ENCODE assay signal across 9 cellular contexts in genomic region chr7:33459340-33459751, GRCh38.
DNase-seq lines count a peak whose midpoint lies in the region; ATAC-seq lines count a peak whose summit lies in the region.
"Had no signal": no experiment of that assay in that cellular context is flagged by ENCODE, and none has a peak within 500 bp of the region (broad histone marks: within the 10 kb centered on the region; RNA-seq: fewer than 3 reads in every experiment).

No MANE protein-coding gene starts in this region.

- ATAC-seq in stimulated activated naive CD8-positive, alpha-beta T cell treated with anti-CD3 and anti-CD28 coated beads, Interleukin-15, Interleukin-2, amounts not matched to agents 100 U/mL and 50 U/mL, for 24 hours, result no peak

- H3K9me3 Mint-ChIP-seq in T-helper 2 cell treated with Interferon-gamma antibody and Interleukin-4, amounts not matched to agents 5 μg/mL and 100 μg/mL, for 36 hours, result no peaks in the 10 kb centered on the region

- no peaks in the 10 kb centered on the region for H3K4me1 Mint-ChIP-seq in T-helper 2 cell treated with Interferon-gamma antibody and Interleukin-4, amounts not matched to agents 5 μg/mL and 100 μg/mL, for 36 hours (ENCODE audit: low read depth)

- no peak overlapping the region for H3K27ac Mint-ChIP-seq in T-helper 2 cell treated with Interferon-gamma antibody and Interleukin-4, amounts not matched to agents 5 μg/mL and 100 μg/mL, for 36 hours
- H3K27ac Mint-ChIP-seq: CD4-positive, CD25-positive, alpha-beta regulatory T cell had no signal

- no peaks in the 10 kb centered on the region for H3K27me3 Mint-ChIP-seq in T-helper 2 cell treated with Interferon-gamma antibody and Interleukin-4, amounts not matched to agents 5 μg/mL and 100 μg/mL, for 36 hours (ENCODE audit: low read depth)
- H3K27me3 Mint-ChIP-seq: CD4-positive, CD25-positive, alpha-beta regulatory T cell had no signal

- no peak overlapping the region for H3K4me3 Mint-ChIP-seq in T-helper 2 cell treated with Interferon-gamma antibody and Interleukin-4, amounts not matched to agents 5 μg/mL and 100 μg/mL, for 36 hours
- H3K4me3 Mint-ChIP-seq: CD4-positive, CD25-positive, alpha-beta regulatory T cell had no signal

- H3K36me3 Mint-ChIP-seq in T-helper 2 cell treated with Interferon-gamma antibody and Interleukin-4, amounts not matched to agents 5 μg/mL and 100 μg/mL, for 36 hours (ENCODE audit: low read depth), result no peaks in the 10 kb centered on the region

- DNase-seq in NCI-H345 (lab: John Stamatoyannopoulos, UW) (peak; percentile 38), NCI-H345 treated with DMSO at 0.1 percent for 48 hours (lab: John Stamatoyannopoulos, UW; ENCODE audit: unreplicated experiment) (no peak), NCI-H146 treated with DMSO at 0.1 percent for 48 hours (lab: John Stamatoyannopoulos, UW; ENCODE audit: unreplicated experiment) (peak; percentile 42), astrocyte of the hippocampus (ENCODE audit: low read depth, low spot score) (peak; percentile 65), kidney tubule cell (ENCODE audit: low spot score) (peak; percentile 27)
- no peak for DNase-seq in T-helper 2 cell treated with Interferon-gamma antibody and Interleukin-4, amounts not matched to agents 5 μg/mL and 100 μg/mL, for 36 hours (ENCODE audit: low spot score)
- no peak for DNase-seq in stimulated activated naive CD8-positive, alpha-beta T cell treated with anti-CD3 and anti-CD28 coated beads, Interleukin-15, Interleukin-2, amounts not matched to agents 100 U/mL and 50 U/mL, for 24 hours
- no peak for DNase-seq in stimulated activated CD4-positive, alpha-beta T cell treated with anti-CD3 and anti-CD28 coated beads, Interleukin-2, amount 100 ng/mL, for 24 hours

Comparison
In these comparisons a context has a peak if more than half of its experiments do, and no peak if none do; other contexts are left out.
1. DNase-seq: peak in NCI-H345 (single experiment), NCI-H146 treated with DMSO at 0.1 percent for 48 hours (single experiment), astrocyte of the hippocampus (single experiment) and kidney tubule cell (single experiment); none in NCI-H345 treated with DMSO at 0.1 percent for 48 hours (single experiment), T-helper 2 cell treated with Interferon-gamma antibody and Interleukin-4, amounts not matched to agents 5 μg/mL and 100 μg/mL, for 36 hours (single experiment), stimulated activated naive CD8-positive, alpha-beta T cell treated with anti-CD3 and anti-CD28 coated beads, Interleukin-15, Interleukin-2, amounts not matched to agents 100 U/mL and 50 U/mL, for 24 hours (single experiment) and stimulated activated CD4-positive, alpha-beta T cell treated with anti-CD3 and anti-CD28 coated beads, Interleukin-2, amount 100 ng/mL, for 24 hours (0 of 2).